ENCODE assay signal across 16 cellular contexts in genomic region chr2:45459860-45460259, GRCh38.
DNase-seq lines count a peak whose midpoint lies in the region; ATAC-seq, FAIRE-seq and TF ChIP-seq lines count a peak whose summit lies in the region.
"Had no signal": no experiment of that assay in that cellular context is flagged by ENCODE, and none has a peak within 500 bp of the region (broad histone marks: within the 10 kb centered on the region; RNA-seq: fewer than 3 reads in every experiment).

No MANE protein-coding gene starts in this region.

- intact Hi-C loops in left colon (cut with DNase I, micrococcal nuclease), result no loop called here
- intact Hi-C loops in thyroid gland (cut with DNase I), result no loop called here

- ATAC-seq in left colon, result peak; percentile 86
- ATAC-seq in stimulated activated naive CD8-positive, alpha-beta T cell treated with anti-CD3 and anti-CD28 coated beads, Interleukin-15, amount 100 ng/mL, for 72 hours, result no peak
- ATAC-seq: HepG2, Panc1 had no signal

- H3K4me3 ChIP-seq in thyroid gland (replicated peaks in 1 of 3), result no peak overlapping the region
- H3K4me3 ChIP-seq: BLaER1 treated with 17β-estradiol and CSF1 and Interleukin-3, amounts not matched to agents 10 nM and 100 nM; SK-N-MC had no signal

- H3K4me3 Mint-ChIP-seq in stimulated activated naive CD8-positive, alpha-beta T cell treated with anti-CD3 and anti-CD28 coated beads, Interleukin-15, amount 100 ng/mL, for 72 hours, result no peak overlapping the region

- H3K36me3 ChIP-seq in thyroid gland, result no peaks in the 10 kb centered on the region

- H3K9me3 ChIP-seq in thyroid gland, result no peaks in the 10 kb centered on the region
- H3K9me3 ChIP-seq: BLaER1 treated with 17β-estradiol and CSF1 and Interleukin-3, amounts not matched to agents 10 nM and 100 nM had no signal

- no peaks in the 10 kb centered on the region for H3K27me3 ChIP-seq in thyroid gland
- H3K27me3 ChIP-seq: BLaER1 treated with 17β-estradiol and CSF1 and Interleukin-3, amounts not matched to agents 10 nM and 100 nM had no signal

- no peak for TF ChIP-seq CTCF in thyroid gland (IDR thresholded peaks at IDR 0.05)

- H3K4me1 Mint-ChIP-seq in stimulated activated naive CD8-positive, alpha-beta T cell treated with anti-CD3 and anti-CD28 coated beads, Interleukin-15, amount 100 ng/mL, for 72 hours, result no peaks in the 10 kb centered on the region

- FAIRE-seq in GM19239 (lab: Jason Lieb, UNC), result no peak
- FAIRE-seq: GM12891, H1, HepG2 had no signal

- no peak for TF ChIP-seq POLR2A in thyroid gland (IDR thresholded peaks at IDR 0.05)

- no peaks in the 10 kb centered on the region for H3K27me3 Mint-ChIP-seq in stimulated activated naive CD8-positive, alpha-beta T cell treated with anti-CD3 and anti-CD28 coated beads, Interleukin-15, amount 100 ng/mL, for 72 hours

- no peak overlapping the region for H3K27ac Mint-ChIP-seq in stimulated activated naive CD8-positive, alpha-beta T cell treated with anti-CD3 and anti-CD28 coated beads, Interleukin-15, amount 100 ng/mL, for 72 hours

- H3K4me1 ChIP-seq in thyroid gland, result peaks cover 6 to 14% of the 10 kb centered on the region in 2 donors

- H3K9me3 Mint-ChIP-seq in stimulated activated naive CD8-positive, alpha-beta T cell treated with anti-CD3 and anti-CD28 coated beads, Interleukin-15, amount 100 ng/mL, for 72 hours, result no peaks in the 10 kb centered on the region

- 84 to 89% methylated on average over 3 of the region's 3 CpGs for WGBS in thyroid gland, 2 donors

- DNase-seq in HT-29 (ENCODE audit: low spot score) (peak; percentile 21), OCI-M1 (lab: John Stamatoyannopoulos, UW) (peak; percentile 13), left colon (peak; percentile 25 to 43), thyroid gland (peak; percentile 4), DMS53 treated with DMSO at 0.1 percent for 48 hours (lab: John Stamatoyannopoulos, UW; ENCODE audit: unreplicated experiment) (no peak), GM19239 (ENCODE audit: insufficient read length, low spot score) (no peak)
- no peak for DNase-seq in activated effector memory CD4-positive, alpha-beta T cell treated with Interleukin-2 at 50 U/mL for 16 hours
- DNase-seq in stimulated activated naive CD8-positive, alpha-beta T cell treated with anti-CD3 and anti-CD28 coated beads, Interleukin-15, amount 100 ng/mL, for 72 hours, result no peak
- DNase-seq: NCI-H1436 treated with DMSO at 0.1 percent for 48 hours, NCI-H526 had no signal

- H3K27ac ChIP-seq in thyroid gland, result peak overlapping the region in 2 of 3 donors; percentile 7 to 63
- H3K27ac ChIP-seq: BLaER1 treated with 17β-estradiol and CSF1 and Interleukin-3, amounts not matched to agents 10 nM and 100 nM; SK-N-MC had no signal

Comparison
In these comparisons a context has a peak if more than half of its experiments do, and no peak if none do; other contexts are left out.
1. DNase-seq: peak in HT-29 (single experiment), OCI-M1 (single experiment), left colon (2 of 2) and thyroid gland (2 of 2); none in activated effector memory CD4-positive, alpha-beta T cell treated with Interleukin-2 at 50 U/mL for 16 hours (single experiment), DMS53 treated with DMSO at 0.1 percent for 48 hours (single experiment), GM19239 (single experiment) and stimulated activated naive CD8-positive, alpha-beta T cell treated with anti-CD3 and anti-CD28 coated beads, Interleukin-15, amount 100 ng/mL, for 72 hours (0 of 2).